Comparison of ENCODE assay signal across 1 cellular context in the genomic region with DNA sequence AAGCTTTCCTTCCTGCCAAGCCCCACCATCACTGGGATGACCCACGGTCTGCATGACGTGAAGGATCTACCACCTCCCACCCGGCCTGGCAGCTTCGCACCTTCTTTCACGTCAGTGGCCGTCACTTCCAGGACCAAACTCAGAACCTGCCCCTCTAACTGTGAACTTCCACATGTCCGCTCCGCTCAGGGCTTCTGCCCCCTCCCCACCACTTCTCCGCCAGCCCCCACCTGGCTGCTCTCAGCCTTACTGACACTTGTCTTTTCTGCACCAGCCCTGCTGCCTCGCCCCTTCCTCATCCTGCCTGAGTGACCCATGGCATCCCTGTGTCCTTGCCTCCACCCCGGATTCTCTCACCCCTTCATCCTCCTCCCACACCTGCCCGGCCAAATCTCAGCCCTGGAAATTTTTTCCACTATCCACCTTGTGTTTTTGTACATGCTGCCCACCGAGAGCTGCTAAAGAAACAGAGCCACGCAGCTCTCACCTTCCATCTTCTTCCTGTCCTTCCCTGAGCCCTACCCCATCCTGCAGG.
TF ChIP-seq lines count a peak whose summit lies in the region.

No MANE protein-coding gene starts in this region.

TF ChIP-seq in IMR-90, 13 proteins besides CTCF, POLR2A, EP300 and RAD21:
- TF ChIP-seq BHLHE40 (IDR thresholded peaks at IDR 0.05; ENCODE audit: low read depth, low read length), result no peak
TF ChIP-seq in IMR-90: peak in this region for 0.
